Comparison of ENCODE assay signal across 1 cellular context in genomic region chr18:48781990-48782368, GRCh38.
TF ChIP-seq lines count a peak whose summit lies in the region.

No MANE protein-coding gene starts in this region.

TF ChIP-seq in IMR-90, 13 proteins besides CTCF, POLR2A, EP300 and RAD21:
- TF ChIP-seq MAZ (IDR thresholded peaks at IDR 0.05; ENCODE audit: borderline replicate concordance, low read depth, low read length) (no peak), ELK1 (IDR thresholded peaks at IDR 0.05; ENCODE audit: borderline replicate concordance, low read depth, low read length) (no peak), RFX5 (IDR thresholded peaks at IDR 0.05; ENCODE audit: low read depth, low read length) (no peak), CHD1 (IDR thresholded peaks at IDR 0.05; ENCODE audit: low read depth, low read length) (no peak), MAFK (IDR thresholded peaks at IDR 0.05; ENCODE audit: low read depth, low read length) (no peak), NFE2L2 (IDR thresholded peaks at IDR 0.05; ENCODE audit: low read depth, low read length) (no peak), SMC3 (IDR thresholded peaks at IDR 0.05; ENCODE audit: low read depth, low read length) (no peak), MXI1 (IDR thresholded peaks at IDR 0.05; ENCODE audit: borderline replicate concordance, low read depth, low read length) (no peak), USF2 (IDR thresholded peaks at IDR 0.05; ENCODE audit: low read depth, low read length) (no peak), CEBPB (IDR thresholded peaks at IDR 0.05; ENCODE audit: low read depth, low read length) (no peak), BHLHE40 (IDR thresholded peaks at IDR 0.05; ENCODE audit: low read depth, low read length) (no peak), RCOR1 (IDR thresholded peaks at IDR 0.05; ENCODE audit: insufficient replicate concordance, low read length) (no peak), FOS (IDR thresholded peaks at IDR 0.05; ENCODE audit: low read depth, low read length) (no peak)
